ENCODE assay signal across 8 cellular contexts in genomic region chr2:36561223-36561944, GRCh38. TPM values are rescaled to one million over a fixed set of nuclear protein-coding genes. Genes with fewer than 3 reads are reported as not detected.
DNase-seq lines count a peak whose midpoint lies in the region; ATAC-seq, FAIRE-seq and TF ChIP-seq lines count a peak whose summit lies in the region.

No MANE protein-coding gene starts in this region.

- H3K27ac ChIP-seq in right lobe of liver = peak overlapping the region; percentile 13 to 37 (median 23)

- peaks cover 0 to 12% (median 0%) of the 10 kb centered on the region in 4 donors for H3K4me1 ChIP-seq in right lobe of liver

- peak; percentile 93 for DNase-seq in ACHN
- peak; percentile 94 for DNase-seq in LHCN-M2 (ENCODE audit: low read depth)
- DNase-seq in right lobe of liver = no peak
- no peak for DNase-seq in NCI-H1436 (lab: John Stamatoyannopoulos, UW)
- DNase-seq in activated CD8-positive, alpha-beta memory T cell treated with anti-CD3 and anti-CD28 coated beads, Interleukin-2, amount 50 U/mL, for 4 hours = no peak

- no peaks in the 10 kb centered on the region for H3K9me3 ChIP-seq in right lobe of liver

- H3K27me3 ChIP-seq in right lobe of liver = no peaks in the 10 kb centered on the region

- TF ChIP-seq CTCF in right lobe of liver (IDR thresholded peaks at IDR 0.05) = no peak

- peaks cover 0 to 5% (median 0%) of the 10 kb centered on the region in 4 donors for H3K36me3 ChIP-seq in right lobe of liver

- no peak overlapping the region for H3K4me3 ChIP-seq in right lobe of liver

- ATAC-seq in right lobe of liver = peak; percentile 60 to 84 (median 74)
- no peak for ATAC-seq in HG03097 (IDR thresholded peaks at IDR 0.05; ENCODE audit: low FRiP score, unreplicated experiment)
- no peak for ATAC-seq in HG02885 (IDR thresholded peaks at IDR 0.05; ENCODE audit: poor library complexity, unreplicated experiment)

- in situ Hi-C loops in ACHN (cut with HindIII; ENCODE audit: low pct_ligation_motif_present, low pct_unique_long_range_greater_than_20kb, low sequenced_read_pairs) = no loop called here

- intact Hi-C loops in right lobe of liver (cut with DNase I) = no loop called here

- 71% methylated on average over 8 of the region's 8 CpGs for WGBS in right lobe of liver (ENCODE audit: insufficient coverage, low coverage, low lambda C conversion rate, missing lambda C conversion rate)

- no peak for TF ChIP-seq POLR2A in right lobe of liver (IDR thresholded peaks at IDR 0.05)

- FAIRE-seq in colon (lab: Jason Lieb, UNC) = peak; percentile 36

RNA-seq across cellular contexts. Expression of gene FEZ2, which starts 36.6 kb away (rescaled TPM):
- total RNA-seq in LHCN-M2 (2014; rRNA removed) (104 and 126 TPM in 2 replicates), right lobe of liver (10 to 100 TPM; 11.1 to 22.2 (median 18.7) TPM)
- 94.8 TPM for polyA plus RNA-seq in LHCN-M2 (2012)

Comparison
In these comparisons a context has a peak if more than half of its experiments do, and no peak if none do; other contexts are left out.
1. DNase-seq: peak in ACHN (single experiment) and LHCN-M2 (single experiment); none in right lobe of liver (0 of 3), NCI-H1436 (single experiment) and activated CD8-positive, alpha-beta memory T cell treated with anti-CD3 and anti-CD28 coated beads, Interleukin-2, amount 50 U/mL, for 4 hours (single experiment).
2. ATAC-seq: peak in right lobe of liver (4 of 4); none in HG03097 (single experiment) and HG02885 (single experiment).